ENCODE assay signal across 16 cellular contexts in genomic region chr4:187128971-187129370, GRCh38.
DNase-seq lines count a peak whose midpoint lies in the region; ATAC-seq and TF ChIP-seq lines count a peak whose summit lies in the region.
"Had no signal": no experiment of that assay in that cellular context is flagged by ENCODE, and none has a peak within 500 bp of the region (broad histone marks: within the 10 kb centered on the region; RNA-seq: fewer than 3 reads in every experiment).

No MANE protein-coding gene starts in this region.

- DNase-seq in COLO829 (ENCODE audit: low spot score): peak; percentile 93
- DNase-seq in SJCRH30: peak in 1 of 2 experiments; percentile 42
- peak; percentile 30 for DNase-seq in fibroblast of peridontal ligament (ENCODE audit: extremely low read depth)
- DNase-seq in NCI-H2081 treated with DMSO at 0.1 percent for 48 hours (lab: John Stamatoyannopoulos, UW): no peak
- no peak for DNase-seq in activated T-cell treated with anti-CD3 and anti-CD28 coated beads for 4 hours
- no peak for DNase-seq in stimulated activated naive CD4-positive, alpha-beta T cell (lab: John Stamatoyannopoulos, UW)
- no peak for DNase-seq in omental fat pad (ENCODE audit: low spot score)
- DNase-seq: H7; KG1; left colon; naive thymus-derived CD4-positive, alpha-beta T cell; NCI-H1417; NCI-H2227 treated with DMSO at 0.1 percent for 48 hours; stimulated activated naive CD4-positive, alpha-beta T cell treated with Interleukin-2 at 50 U/mL for 16 hours had no signal

- no peak for ATAC-seq in omental fat pad (ENCODE audit: low FRiP score)
- ATAC-seq: left colon; naive thymus-derived CD4-positive, alpha-beta T cell had no signal

- H3K36me3 ChIP-seq in SJCRH30 (no peaks in the 10 kb centered on the region), neuron (ENCODE audit: insufficient read depth, low read length) (no peaks in the 10 kb centered on the region)

- H3K4me3 ChIP-seq in SJCRH30 (peak overlapping the region; percentile 41), neuron (ENCODE audit: low read length) (no peak overlapping the region)

- H3K9me3 ChIP-seq in SJCRH30 (replicated peaks) (no peaks in the 10 kb centered on the region), neuron (ENCODE audit: low read length) (no peaks in the 10 kb centered on the region)

- no peak for TF ChIP-seq CTCF in omental fat pad (IDR thresholded peaks at IDR 0.05)

- no peaks in the 10 kb centered on the region for H3K27me3 ChIP-seq in SJCRH30
- H3K27me3 ChIP-seq in neuron (ENCODE audit: insufficient read depth, low read length): no peaks in the 10 kb centered on the region

- H2AFZ ChIP-seq in neuron (ENCODE audit: low read depth, low read length): peak overlapping the region; percentile 3

- H3K27ac ChIP-seq in SJCRH30: peak overlapping the region; percentile 85
- H3K27ac ChIP-seq: VCaP had no signal

- H3K4me1 ChIP-seq in SJCRH30 (peaks cover 18% of the 10 kb centered on the region), neuron (ENCODE audit: insufficient read depth, low read length) (peaks cover 12% of the 10 kb centered on the region)

Comparison
In these comparisons a context has a peak if more than half of its experiments do, and no peak if none do; other contexts are left out.
1. DNase-seq: peak in COLO829 (single experiment) and fibroblast of peridontal ligament (single experiment); none in NCI-H2081 treated with DMSO at 0.1 percent for 48 hours (single experiment), activated T-cell treated with anti-CD3 and anti-CD28 coated beads for 4 hours (single experiment), stimulated activated naive CD4-positive, alpha-beta T cell (0 of 6) and omental fat pad (single experiment).